8 cellular contexts compared by ENCODE assay signal in genomic region chr10:26860026-26860541, GRCh38. TPM values are rescaled to one million over a fixed set of nuclear protein-coding genes. Genes with fewer than 3 reads are reported as not detected.
DNase-seq lines count a peak whose midpoint lies in the region; ATAC-seq and TF ChIP-seq lines count a peak whose summit lies in the region.

No MANE protein-coding gene starts in this region.

- DNase-seq in NCI-H69 (lab: John Stamatoyannopoulos, UW) (peak; percentile 63), epithelial cell of proximal tubule (ENCODE audit: low read depth) (no peak), NCI-H526 treated with DMSO at 0.1 percent for 48 hours (lab: John Stamatoyannopoulos, UW) (no peak)
- peak; percentile 24 for DNase-seq in activated CD8-positive, alpha-beta memory T cell treated with anti-CD3 and anti-CD28 coated beads, Interleukin-2, amount 50 U/mL, for 24 hours (ENCODE audit: extremely low read depth)
- DNase-seq in stimulated activated CD8-positive, alpha-beta memory T cell treated with anti-CD3 and anti-CD28 coated beads, Interleukin-4, amount 100 ng/mL, for 4 hours (ENCODE audit: low read depth in 2 of 2, low spot score in 1 of 2), result peak; percentile 20 to 41

- peak; percentile 1 for ATAC-seq in GM18499 (IDR thresholded peaks at IDR 0.05; ENCODE audit: insufficient read depth, unreplicated experiment)
- peak; percentile 16 for ATAC-seq in HG02759 (IDR thresholded peaks at IDR 0.05; ENCODE audit: unreplicated experiment)

- peak overlapping the region; percentile 74 for H3K4me3 ChIP-seq in epithelial cell of proximal tubule (ENCODE audit: low read depth, low read length)
- H3K4me3 ChIP-seq in muscle layer of duodenum (ENCODE audit: low read depth in 1 of 2, low read length in 2 of 2), result peak overlapping the region; percentile 95 to 98

- H3K4me1 ChIP-seq in muscle layer of duodenum (ENCODE audit: control insufficient read depth in 1 of 2, insufficient read depth in 2 of 2, low read length in 2 of 2), result peaks cover 5 to 28% of the 10 kb centered on the region in 2 donors

- TF ChIP-seq CTCF in epithelial cell of proximal tubule (conservative IDR thresholded peaks at IDR 0.05; ENCODE audit: low read depth, low read length), result no peak

- H3K36me3 ChIP-seq in muscle layer of duodenum (ENCODE audit: control insufficient read depth in 1 of 2, insufficient read depth in 2 of 2, low read length in 2 of 2), result peaks cover 0 to 10% of the 10 kb centered on the region in 2 donors

- H3K27me3 ChIP-seq in muscle layer of duodenum (ENCODE audit: low read depth, low read length), result peaks cover 6% of the 10 kb centered on the region

- H3K9me3 ChIP-seq in muscle layer of duodenum (ENCODE audit: control insufficient read depth in 1 of 2, low read length in 2 of 2), result no peaks in the 10 kb centered on the region

- H3K27ac ChIP-seq in muscle layer of duodenum (ENCODE audit: low read length), result peak overlapping the region; percentile 97

RNA-seq across cellular contexts. Expression of gene ABI1, which starts 0.7 kb away (rescaled TPM):
- 34.1 and 37.6 TPM in 2 replicates for total RNA-seq in epithelial cell of proximal tubule

Comparison
In these comparisons a context has a peak if more than half of its experiments do, and no peak if none do; other contexts are left out.
1. DNase-seq: peak in NCI-H69 (single experiment), activated CD8-positive, alpha-beta memory T cell treated with anti-CD3 and anti-CD28 coated beads, Interleukin-2, amount 50 U/mL, for 24 hours (single experiment) and stimulated activated CD8-positive, alpha-beta memory T cell treated with anti-CD3 and anti-CD28 coated beads, Interleukin-4, amount 100 ng/mL, for 4 hours (2 of 2); none in epithelial cell of proximal tubule (single experiment) and NCI-H526 treated with DMSO at 0.1 percent for 48 hours (single experiment).